Comparison of ENCODE assay signal across 8 cellular contexts in genomic region chr14:103715052-103716000, GRCh38.
DNase-seq lines count a peak whose midpoint lies in the region; ATAC-seq, FAIRE-seq and TF ChIP-seq lines count a peak whose summit lies in the region.

Gene XRCC3, minus strand, starts transcription at chr14:103715451. Its CDS starts 4,364 bp downstream, at chr14:103711087.
Gene ZFYVE21, plus strand, starts transcription at chr14:103715810. Its CDS starts 32 bp downstream, at chr14:103715842.

- peak; percentile 92 for ATAC-seq in GM19025 (IDR thresholded peaks at IDR 0.05; ENCODE audit: low read depth, unreplicated experiment)
- peak; percentile 93 for ATAC-seq in HG03342 (IDR thresholded peaks at IDR 0.05; ENCODE audit: unreplicated experiment)

- peak; percentile 95 for DNase-seq in AG09309 (ENCODE audit: low read depth)
- DNase-seq in NCI-H446 (lab: John Stamatoyannopoulos, UW): peak; percentile 100
- DNase-seq in activated CD4-positive, CD25-positive, alpha-beta regulatory T cell treated with anti-CD3 and anti-CD28 coated beads, Interleukin-2, amount 50 U/mL, for 16 hours (ENCODE audit: low read depth, low spot score): peak; percentile 100
- peak; percentile 99 for DNase-seq in cerebellar cortex (ENCODE audit: low spot score)
- DNase-seq in stimulated activated CD4-positive, alpha-beta T cell treated with anti-CD3 and anti-CD28 coated beads, Interleukin-12 subunit alpha, Interleukin-12 subunit beta, amount 100 ng/mL, for 4 hours: peak; percentile 99

- peak within 1 kb of the TSS; percentile 71 for H3K4me3 ChIP-seq in AG09309 (ENCODE audit: control insufficient read depth, low read depth, low read length)

- peak; percentile 95 for FAIRE-seq in islet of Langerhans (lab: Jason Lieb, UNC)

- TF ChIP-seq CTCF in AG09309 (IDR thresholded peaks at IDR 0.05; ENCODE audit: control insufficient read depth, insufficient read depth, low read depth, low read length, missing control alignments): no peak

Comparison
In these comparisons a context has a peak if more than half of its experiments do, and no peak if none do; other contexts are left out.
1. Peak in every context shown above with its lines: DNase-seq, ATAC-seq and H3K4me3 ChIP-seq.